ENCODE assay signal across 23 cellular contexts in the genomic region with DNA sequence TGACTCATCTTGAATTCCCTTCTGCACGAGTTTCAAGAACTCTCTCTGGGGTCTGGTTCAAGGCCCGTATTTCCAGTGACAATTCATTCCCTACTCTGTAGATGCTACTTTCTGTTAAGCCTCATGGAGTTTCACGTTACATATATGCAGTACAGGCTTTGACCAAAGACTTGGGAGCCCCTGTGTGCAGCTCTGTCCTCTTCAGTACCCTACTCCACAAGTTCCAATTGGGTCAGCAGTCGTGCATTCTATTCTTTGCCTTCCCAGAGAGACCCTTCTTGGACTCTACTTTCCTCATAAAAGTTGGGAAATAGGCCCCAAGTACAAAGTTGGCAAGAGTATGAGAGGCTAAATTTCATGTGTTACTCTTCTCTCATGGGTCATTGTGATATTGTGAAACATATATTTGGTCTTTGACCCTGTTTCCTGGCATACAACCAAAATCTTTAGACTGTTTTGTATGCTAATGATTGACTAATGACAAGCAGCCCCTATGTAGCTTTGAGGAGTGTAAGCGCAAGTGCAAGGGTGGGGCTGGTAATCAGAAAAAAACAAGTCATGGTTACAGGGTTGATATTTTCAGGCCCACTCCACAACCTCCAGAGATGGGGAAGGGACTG. TPM values are rescaled to one million over a fixed set of nuclear protein-coding genes. Genes with fewer than 3 reads are reported as not detected.
"Had no signal": no experiment of that assay in that cellular context is flagged by ENCODE, and none has a peak within 500 bp of the region (broad histone marks: within the 10 kb centered on the region; RNA-seq: fewer than 3 reads in every experiment).

No MANE protein-coding gene starts in this region.

- DNase-seq: dorsolateral prefrontal cortex; effector CD4-positive, alpha-beta T cell; foreskin fibroblast; gastrocnemius medialis; head of caudate nucleus; kidney; left lung; lower lobe of right lung; naive thymus-derived CD8-positive, alpha-beta T cell; nephron progenitor cell; nucleus accumbens; ovary; posterior cingulate gyrus; retina; sigmoid colon; spleen; stimulated activated CD4-positive, alpha-beta T cell treated with anti-CD3 and anti-CD28 coated beads, Interleukin-4, amount 100 ng/mL, for 4 hours had no signal

- ATAC-seq: esophagus mucosa; gastrocnemius medialis; left lung; lower lobe of right lung; naive thymus-derived CD8-positive, alpha-beta T cell; stimulated activated memory B cell treated with anti-CD40 and anti-IgM and Interleukin-4, amounts not matched to agents 10 μg/mL and 1 μg/mL and 100 μg/mL, for 72 hours had no signal

- H3K27me3 ChIP-seq: dorsolateral prefrontal cortex, gastrocnemius medialis, left lung, ovary, sigmoid colon, spleen, suprapubic skin, vagina had no signal

- H3K36me3 ChIP-seq: gastrocnemius medialis, left lung, lower lobe of right lung, ovary, sigmoid colon, spleen, suprapubic skin, vagina had no signal

- H3K9me3 ChIP-seq: gastrocnemius medialis, lower lobe of right lung, ovary, sigmoid colon, suprapubic skin, vagina had no signal

- H3K27ac ChIP-seq: dorsolateral prefrontal cortex, epithelial cell of prostate, gastrocnemius medialis, left lung, lower lobe of right lung, ovary, sigmoid colon, spleen, suprapubic skin, vagina had no signal

- H3K4me3 ChIP-seq: dorsolateral prefrontal cortex, gastrocnemius medialis, left lung, lower lobe of right lung, ovary, sigmoid colon, spleen, suprapubic skin, vagina had no signal

- H3K4me1 ChIP-seq: gastrocnemius medialis, left lung, lower lobe of right lung, sigmoid colon, spleen, suprapubic skin, vagina had no signal

RNA-seq across cellular contexts. Expression of a gene that starts 16.1 kb away (rescaled TPM):
- total RNA-seq: esophagus mucosa; gastrocnemius medialis; naive thymus-derived CD8-positive, alpha-beta T cell; skeletal muscle tissue had no signal
- polyA plus RNA-seq: naive thymus-derived CD8-positive, alpha-beta T cell had no signal
